ENCODE assay signal across 17 cellular contexts in the genomic region with DNA sequence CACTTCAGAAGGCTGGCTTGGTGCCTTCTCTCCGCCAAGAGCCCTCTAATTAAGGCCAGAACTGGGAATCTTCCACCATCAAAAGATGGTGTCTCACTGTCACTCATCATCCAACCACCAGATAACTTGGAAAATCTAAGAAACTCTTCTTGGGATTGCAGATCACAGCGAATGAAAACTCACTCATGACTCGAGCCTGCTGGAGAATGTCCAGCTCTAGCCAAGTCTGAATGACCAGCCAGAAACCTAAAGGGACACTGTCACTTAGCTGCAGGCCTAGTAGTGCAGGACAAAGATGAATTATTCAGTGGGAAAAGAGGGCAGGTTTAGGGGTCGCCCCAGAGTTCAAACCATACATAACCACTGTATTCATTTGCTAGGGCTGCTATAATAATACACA.
DNase-seq lines count a peak whose midpoint lies in the region; ATAC-seq and TF ChIP-seq lines count a peak whose summit lies in the region.
"Had no signal": no experiment of that assay in that cellular context is flagged by ENCODE, and none has a peak within 500 bp of the region (broad histone marks: within the 10 kb centered on the region; RNA-seq: fewer than 3 reads in every experiment).

No MANE protein-coding gene starts in this region.

- peaks cover 87 to 98% (median 95%) of the 10 kb centered on the region in 4 donors for H3K4me1 Mint-ChIP-seq in CD4-positive, alpha-beta memory T cell
- H3K4me1 Mint-ChIP-seq in activated CD8-positive, alpha-beta T cell treated with anti-CD3 and anti-CD28 coated beads, Interleukin-2, amount 10 ng/mL, durations not matched to agents 7 days and 5 days (ENCODE audit: low read depth) = peaks cover 98% of the 10 kb centered on the region
- H3K4me1 Mint-ChIP-seq in mesothelial cell of epicardium = peaks cover 41% of the 10 kb centered on the region

- intact Hi-C loops in CD4-positive, alpha-beta memory T cell (cut with micrococcal nuclease) = loop anchor here (10.0 kb wide), 2 partner anchors 348 to 1702 kb away; a partner anchor contains a TSS

- DNase-seq in CD4-positive, alpha-beta memory T cell = no peak
- DNase-seq in activated CD8-positive, alpha-beta T cell treated with anti-CD3 and anti-CD28 coated beads, Interleukin-2, amount 10 ng/mL, durations not matched to agents 7 days and 5 days = no peak
- no peak for DNase-seq in mesothelial cell of epicardium (ENCODE audit: low spot score in 2 of 2, unreplicated experiment in 2 of 2)
- DNase-seq in T-helper 9 cell = no peak
- DNase-seq in GDM1 (lab: John Stamatoyannopoulos, UW) = no peak
- no peak for DNase-seq in ecto neural progenitor cell (ENCODE audit: low spot score)
- DNase-seq: activated CD4-positive, alpha-beta T cell treated with anti-CD3 and anti-CD28 coated beads for 1 hour; activated T-cell treated with anti-CD3 and anti-CD28 coated beads, Interleukin-2, amount 50 U/mL, for 48 hours; AML-193; gastrocnemius medialis; MM.1S; mucosa of descending colon; NCI-H187; ovary; stimulated activated CD4-positive, alpha-beta T cell treated with anti-CD3 and anti-CD28 coated beads, Interleukin-2, amount 100 ng/mL, for 24 hours had no signal

- peak overlapping the region; percentile 76 for H3K4me2 ChIP-seq in BLaER1

- H3K4me1 ChIP-seq in BLaER1 = peaks cover 100% of the 10 kb centered on the region
- peaks cover 100% of the 10 kb centered on the region for H3K4me1 ChIP-seq in CD4-positive, alpha-beta memory T cell (ENCODE audit: insufficient read depth, low read length)

- POLR2A ChIA-PET in CD4-positive, alpha-beta memory T cell (lab: Charles Lee; ENCODE audit: partially characterized antibody) = interaction anchor here (1.1 to 2.9 kb wide), 4 partner anchors 8 to 107 kb away, joined by 3 to 16 read pairs (median 8); no protein-coding TSS in a partner anchor
- POLR2A ChIA-PET in activated CD8-positive, alpha-beta T cell treated with anti-CD3 and anti-CD28 coated beads, Interleukin-2, amount 10 ng/mL, durations not matched to agents 7 days and 5 days (lab: Charles Lee) = interaction anchor here (1.1 to 5.5 kb wide), 3 partner anchors 16 to 20 kb away, joined by 4 to 41 read pairs (median 8); no protein-coding TSS in a partner anchor

- peak overlapping the region; percentile 92 for H3K27ac ChIP-seq in BLaER1
- H3K27ac ChIP-seq in CD4-positive, alpha-beta memory T cell (ENCODE audit: low read depth, low read length) = peak overlapping the region; percentile 72
- H3K27ac ChIP-seq: gastrocnemius medialis, ovary, suprapubic skin had no signal

- no peaks in the 10 kb centered on the region for H3K9me3 Mint-ChIP-seq in CD4-positive, alpha-beta memory T cell
- H3K9me3 Mint-ChIP-seq in activated CD8-positive, alpha-beta T cell treated with anti-CD3 and anti-CD28 coated beads, Interleukin-2, amount 10 ng/mL, durations not matched to agents 7 days and 5 days (ENCODE audit: insufficient read depth) = peaks cover 5% of the 10 kb centered on the region
- no peaks in the 10 kb centered on the region for H3K9me3 Mint-ChIP-seq in mesothelial cell of epicardium

- no peak overlapping the region for H3K9ac ChIP-seq in BLaER1

- H3K9me3 ChIP-seq in BLaER1 = no peaks in the 10 kb centered on the region
- no peaks in the 10 kb centered on the region for H3K9me3 ChIP-seq in CD4-positive, alpha-beta memory T cell (ENCODE audit: control insufficient read depth in 1 of 2, low read length in 2 of 2)
- H3K9me3 ChIP-seq: gastrocnemius medialis, mucosa of descending colon, ovary, suprapubic skin had no signal

- H3K27ac Mint-ChIP-seq in CD4-positive, alpha-beta memory T cell = peak overlapping the region; percentile 95 to 100 (median 99)
- H3K27ac Mint-ChIP-seq in activated CD8-positive, alpha-beta T cell treated with anti-CD3 and anti-CD28 coated beads, Interleukin-2, amount 10 ng/mL, durations not matched to agents 7 days and 5 days = peak overlapping the region; percentile 85
- H3K27ac Mint-ChIP-seq in mesothelial cell of epicardium = peak overlapping the region; percentile 73

- CTCF ChIA-PET in CD4-positive, alpha-beta memory T cell (lab: Charles Lee; ENCODE audit: partially characterized antibody) = interaction anchor here (1.8 kb wide), 1 partner anchor 53 kb away, joined by 5 read pairs; no protein-coding TSS in a partner anchor
- CTCF ChIA-PET in activated CD8-positive, alpha-beta T cell treated with anti-CD3 and anti-CD28 coated beads, Interleukin-2, amount 10 ng/mL, durations not matched to agents 7 days and 5 days (lab: Charles Lee) = interaction anchor here (1.6 to 13.3 kb wide), 2 partner anchors 11 to 16 kb away, joined by 4 to 142 read pairs; no protein-coding TSS in a partner anchor

- no peaks in the 10 kb centered on the region for H3K36me3 Mint-ChIP-seq in CD4-positive, alpha-beta memory T cell
- H3K36me3 Mint-ChIP-seq in activated CD8-positive, alpha-beta T cell treated with anti-CD3 and anti-CD28 coated beads, Interleukin-2, amount 10 ng/mL, durations not matched to agents 7 days and 5 days (ENCODE audit: low read depth) = peaks cover 80% of the 10 kb centered on the region
- H3K36me3 Mint-ChIP-seq in mesothelial cell of epicardium = no peaks in the 10 kb centered on the region

- peaks cover 8% of the 10 kb centered on the region; the same call in 1 of the 2 replicates for H4K20me1 ChIP-seq in BLaER1

- no peaks in the 10 kb centered on the region for H3K27me3 ChIP-seq in BLaER1
- no peaks in the 10 kb centered on the region for H3K27me3 ChIP-seq in CD4-positive, alpha-beta memory T cell (ENCODE audit: insufficient read depth, low read length)
- H3K27me3 ChIP-seq: gastrocnemius medialis, ovary, suprapubic skin had no signal

- H3K27me3 Mint-ChIP-seq in CD4-positive, alpha-beta memory T cell = no peaks in the 10 kb centered on the region
- no peaks in the 10 kb centered on the region for H3K27me3 Mint-ChIP-seq in activated CD8-positive, alpha-beta T cell treated with anti-CD3 and anti-CD28 coated beads, Interleukin-2, amount 10 ng/mL, durations not matched to agents 7 days and 5 days (ENCODE audit: low read depth)
- peaks cover 4% of the 10 kb centered on the region for H3K27me3 Mint-ChIP-seq in mesothelial cell of epicardium (ENCODE audit: low read depth)

- no peak for TF ChIP-seq CTCF in mesothelial cell of epicardium (IDR thresholded peaks at IDR 0.05; ENCODE audit: unreplicated experiment)

- peak overlapping the region in 6 of 8 donors; percentile 1 to 65 (median 37) for H3K4me3 Mint-ChIP-seq in CD4-positive, alpha-beta memory T cell
- no peak overlapping the region for H3K4me3 Mint-ChIP-seq in activated CD8-positive, alpha-beta T cell treated with anti-CD3 and anti-CD28 coated beads, Interleukin-2, amount 10 ng/mL, durations not matched to agents 7 days and 5 days
- no peak overlapping the region for H3K4me3 Mint-ChIP-seq in mesothelial cell of epicardium

- no peak overlapping the region for H3K4me3 ChIP-seq in BLaER1
- H3K4me3 ChIP-seq in CD4-positive, alpha-beta memory T cell (ENCODE audit: low read length in 2 of 2) = no peak overlapping the region
- H3K4me3 ChIP-seq: gastrocnemius medialis, mucosa of descending colon, ovary, suprapubic skin had no signal

- H3K36me3 ChIP-seq in BLaER1 = peaks cover 15% of the 10 kb centered on the region
- no peaks in the 10 kb centered on the region for H3K36me3 ChIP-seq in CD4-positive, alpha-beta memory T cell (ENCODE audit: insufficient read depth, low read length)
- H3K36me3 ChIP-seq: gastrocnemius medialis, ovary, suprapubic skin had no signal

- ATAC-seq in activated CD8-positive, alpha-beta T cell treated with anti-CD3 and anti-CD28 coated beads, Interleukin-2, amount 10 ng/mL, durations not matched to agents 7 days and 5 days = no peak
- ATAC-seq: gastrocnemius medialis, mucosa of descending colon had no signal

Comparison
In these comparisons a context has a peak if more than half of its experiments do, and no peak if none do; other contexts are left out.
1. H3K4me3 Mint-ChIP-seq: peak in CD4-positive, alpha-beta memory T cell (6 of 8); none in activated CD8-positive, alpha-beta T cell treated with anti-CD3 and anti-CD28 coated beads, Interleukin-2, amount 10 ng/mL, durations not matched to agents 7 days and 5 days (single experiment) and mesothelial cell of epicardium (single experiment).
2. Peak in every context shown above with its lines, with median percentiles within 50 percentile points of each other: H3K27ac Mint-ChIP-seq.